ENCODE assay signal across 21 cellular contexts in the genomic region with DNA sequence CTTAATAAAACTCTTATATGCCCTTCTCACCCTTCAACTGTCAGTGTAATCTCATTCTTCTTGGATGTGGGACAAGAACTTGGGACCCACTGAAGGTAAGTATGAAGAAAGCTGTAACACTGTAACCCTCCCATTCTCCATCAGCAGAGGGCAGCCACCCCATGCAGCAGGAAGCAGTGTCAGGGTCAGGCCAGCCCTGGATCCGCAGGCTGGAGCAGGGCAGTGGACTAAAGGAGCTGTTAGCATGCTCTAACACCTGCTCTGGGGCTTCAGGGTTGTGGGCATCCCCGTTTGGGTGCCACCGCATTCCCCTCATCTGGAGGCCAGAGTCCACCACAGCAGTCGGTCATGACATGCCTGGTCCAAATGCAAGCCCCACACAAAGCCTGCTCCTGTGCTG.
"Had no signal": no experiment of that assay in that cellular context is flagged by ENCODE, and none has a peak within 500 bp of the region (broad histone marks: within the 10 kb centered on the region; RNA-seq: fewer than 3 reads in every experiment).

No MANE protein-coding gene starts in this region.

- H3K27ac Mint-ChIP-seq: activated CD8-positive, alpha-beta memory T cell treated with anti-CD3 and anti-CD28 coated beads, Interleukin-2, amount 10 ng/mL, durations not matched to agents 7 days and 5 days; activated naive CD8-positive, alpha-beta T cell; nephron; T-helper 2 cell treated with Interferon-gamma antibody and Interleukin-4, amounts not matched to agents 5 μg/mL and 100 μg/mL, for 36 hours had no signal

- H3K36me3 ChIP-seq: left ventricle myocardium inferior, upper lobe of left lung had no signal

- H3K4me3 Mint-ChIP-seq: activated CD8-positive, alpha-beta memory T cell treated with anti-CD3 and anti-CD28 coated beads, Interleukin-2, amount 10 ng/mL, durations not matched to agents 7 days and 5 days; activated naive CD8-positive, alpha-beta T cell; nephron; stimulated activated naive CD8-positive, alpha-beta T cell treated with anti-CD3 and anti-CD28 coated beads, Interleukin-15, amount 100 ng/mL, for 72 hours; T-helper 2 cell treated with Interferon-gamma antibody and Interleukin-4, amounts not matched to agents 5 μg/mL and 100 μg/mL, for 36 hours had no signal

- DNase-seq: activated CD4-positive, alpha-beta T cell treated with anti-CD3 and anti-CD28 coated beads, Interleukin-2, amount 50 U/mL, for 4 hours; activated CD4-positive, CD25-positive, alpha-beta regulatory T cell treated with anti-CD3 and anti-CD28 coated beads, Interleukin-2, amount 50 U/mL, for 72 hours; activated CD8-positive, alpha-beta memory T cell treated with anti-CD3 and anti-CD28 coated beads, Interleukin-2, amount 10 ng/mL, durations not matched to agents 7 days and 5 days; activated gamma-delta T cell; activated T-cell treated with anti-CD3 and anti-CD28 coated beads, Interleukin-2, amount 50 U/mL, for 48 hours; amniotic stem cell; body of pancreas; central memory CD4-positive, alpha-beta T cell; effector CD4-positive, alpha-beta T cell; foreskin keratinocyte; glutamatergic neuron; hypothalamus; left ventricle myocardium inferior; stimulated activated CD4-positive, alpha-beta T cell treated with anti-CD3 and anti-CD28 coated beads, Interleukin-1b, Interleukin-23, amount 100 ng/mL, for 48 hours; stimulated activated naive CD8-positive, alpha-beta T cell treated with anti-CD3 and anti-CD28 coated beads, Interleukin-15, amount 100 ng/mL, for 72 hours; upper lobe of left lung had no signal

- H3K9me3 Mint-ChIP-seq: nephron had no signal

- H3K9me3 ChIP-seq: body of pancreas had no signal

- H3K4me3 ChIP-seq: body of pancreas, coronary artery, left ventricle myocardium inferior, upper lobe of left lung had no signal

- H3K27me3 ChIP-seq: body of pancreas, foreskin keratinocyte, upper lobe of left lung had no signal

- H3K4me1 ChIP-seq: body of pancreas had no signal

- ATAC-seq: activated CD8-positive, alpha-beta memory T cell treated with anti-CD3 and anti-CD28 coated beads, Interleukin-2, amount 10 ng/mL, durations not matched to agents 7 days and 5 days; body of pancreas; foreskin keratinocyte; sciatic nerve; stimulated activated naive CD8-positive, alpha-beta T cell treated with anti-CD3 and anti-CD28 coated beads, Interleukin-15, amount 100 ng/mL, for 72 hours had no signal

- H3K27me3 Mint-ChIP-seq: activated CD8-positive, alpha-beta memory T cell treated with anti-CD3 and anti-CD28 coated beads, Interleukin-2, amount 10 ng/mL, durations not matched to agents 7 days and 5 days; activated naive CD8-positive, alpha-beta T cell; stimulated activated naive CD8-positive, alpha-beta T cell treated with anti-CD3 and anti-CD28 coated beads, Interleukin-15, amount 100 ng/mL, for 72 hours had no signal

- H3K27ac ChIP-seq: body of pancreas, coronary artery, foreskin keratinocyte, left ventricle myocardium inferior, upper lobe of left lung had no signal

- H3K4me1 Mint-ChIP-seq: activated CD8-positive, alpha-beta memory T cell treated with anti-CD3 and anti-CD28 coated beads, Interleukin-2, amount 10 ng/mL, durations not matched to agents 7 days and 5 days had no signal
